In the genomic region with DNA sequence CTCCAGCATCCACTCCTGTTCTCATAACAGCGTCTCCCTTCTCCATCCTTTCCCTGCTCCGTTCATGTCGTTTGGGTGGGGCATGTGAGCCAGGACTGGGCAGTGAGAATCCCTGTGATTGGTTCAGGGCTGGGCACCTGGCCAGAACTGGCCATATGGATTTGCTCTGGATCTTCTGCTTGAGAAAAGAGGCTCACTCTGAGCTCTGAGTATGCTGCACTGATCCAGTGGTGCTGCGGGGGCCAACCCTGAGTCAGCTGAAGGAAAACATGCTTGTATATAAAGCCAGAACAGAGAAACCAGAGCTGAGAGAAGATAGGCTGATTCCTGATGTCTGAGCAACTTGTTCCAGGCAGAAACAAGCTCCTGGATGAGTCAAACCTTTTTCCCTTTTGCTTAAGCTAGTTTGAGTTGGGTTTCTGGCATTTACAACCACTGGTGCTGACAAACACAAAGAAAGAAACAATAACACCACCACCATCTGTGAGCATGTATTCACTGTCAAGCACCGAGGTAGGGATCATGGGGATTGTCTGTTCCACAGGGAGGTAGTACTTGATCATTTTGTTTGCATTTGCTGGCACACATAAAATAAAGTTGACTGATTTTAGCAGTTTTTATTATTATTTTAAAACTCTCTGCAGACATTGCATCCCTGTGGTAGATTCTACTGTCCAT, we compare ENCODE assay signal across 9 cellular contexts. TPM values are rescaled to one million over a fixed set of nuclear protein-coding genes. Genes with fewer than 3 reads are reported as not detected.
A peak's percentile ranks its signal among the peaks of the same experiment; 100 is the strongest.
DNase-seq lines count a peak whose midpoint lies in the region; ATAC-seq and TF ChIP-seq lines count a peak whose summit lies in the region.
"Had no signal": no experiment of that assay in that cellular context is flagged by ENCODE, and none has a peak within 500 bp of the region (broad histone marks: within the 10 kb centered on the region; RNA-seq: fewer than 3 reads in every experiment).

No MANE protein-coding gene starts in this region.

- H3K27me3 ChIP-seq in RWPE2 (ENCODE audit: insufficient read depth, poor library complexity, severe bottlenecking) (no peaks in the 10 kb centered on the region), sigmoid colon (no peaks in the 10 kb centered on the region)

- peak; percentile 89 for ATAC-seq in RWPE2 (ENCODE audit: low read depth)
- ATAC-seq in GM18498 (IDR thresholded peaks at IDR 0.05; ENCODE audit: unreplicated experiment): no peak

- no peak for TF ChIP-seq POLR2A in sigmoid colon (IDR thresholded peaks at IDR 0.05)

- peaks cover 8% of the 10 kb centered on the region for H3K4me1 ChIP-seq in RWPE2 (ENCODE audit: insufficient read depth, poor library complexity, severe bottlenecking)
- peaks cover 0 to 19% (median 16%) of the 10 kb centered on the region in 4 donors for H3K4me1 ChIP-seq in sigmoid colon

- no peak for TF ChIP-seq CTCF in RWPE2 (IDR thresholded peaks at IDR 0.05; ENCODE audit: poor library complexity, severe bottlenecking)
- no peak for TF ChIP-seq CTCF in sigmoid colon (IDR thresholded peaks at IDR 0.05)

- DNase-seq in NCI-H748 (lab: John Stamatoyannopoulos, UW; ENCODE audit: unreplicated experiment) (peak; percentile 52), NCI-H748 treated with DMSO at 0.1 percent for 48 hours (lab: John Stamatoyannopoulos, UW) (no peak), RWPE2 (ENCODE audit: low spot score) (no peak), fibroblast of the conjunctiva (ENCODE audit: low read depth) (peak; percentile 93), sigmoid colon (peak; percentile 94), SKM-1 (lab: John Stamatoyannopoulos, UW; ENCODE audit: unreplicated experiment) (no peak), NCI-H1092 treated with DMSO at 0.1 percent for 48 hours (lab: John Stamatoyannopoulos, UW) (no peak)

- H3K36me3 ChIP-seq in RWPE2 (ENCODE audit: low read depth) (no peaks in the 10 kb centered on the region), sigmoid colon (no peaks in the 10 kb centered on the region)

- peak overlapping the region; percentile 17 for H3K27ac ChIP-seq in RWPE2 (ENCODE audit: poor library complexity, severe bottlenecking)
- peak overlapping the region; percentile 49 to 86 (median 72) for H3K27ac ChIP-seq in sigmoid colon

- WGBS in sigmoid colon, 2 donors: 44 to 65% methylated on average over 5 of the region's 5 CpGs

- H3K4me3 ChIP-seq in RWPE2 (ENCODE audit: severe bottlenecking) (no peak overlapping the region), sigmoid colon (no peak overlapping the region)

- intact Hi-C loops in sigmoid colon (cut with DNase I): no loop called here

- no peaks in the 10 kb centered on the region for H3K9me3 ChIP-seq in RWPE2 (ENCODE audit: severe bottlenecking)
- no peaks in the 10 kb centered on the region for H3K9me3 ChIP-seq in sigmoid colon

- TF ChIP-seq EP300 in sigmoid colon (IDR thresholded peaks at IDR 0.05): peak in 1 of 4 donors; percentile 14

RNA-seq across cellular contexts. Expression of a gene that starts 14.0 kb away (rescaled TPM):
- 1 to 10 TPM in 1 of 4 donors, under 1 TPM in 3; 0.27 to 2.8 (median 0.34) TPM for total RNA-seq in sigmoid colon
- 1 to 10 TPM in 1 of 3 donors, under 1 TPM in 1, not detected in 1; 0.86 to 2.4 TPM for polyA plus RNA-seq in sigmoid colon
- total RNA-seq: glomerular endothelial cell had no signal

RNA-seq across cellular contexts. Expression of a gene that starts 15.9 kb away (rescaled TPM):
- 10 to 100 TPM; 28.5 to 91.4 (median 39.1) TPM for total RNA-seq in sigmoid colon
- 100 to 1,000 TPM in 2 of 3 donors, 10 to 100 TPM in 1; 92.9 to 108 (median 102) TPM for polyA plus RNA-seq in sigmoid colon

RNA-seq across cellular contexts. Expression of a gene that starts 45.7 kb away (rescaled TPM):
- 1 to 10 TPM in 3 of 4 donors, under 1 TPM in 1; 0.68 to 3.0 (median 1.2) TPM for total RNA-seq in sigmoid colon
- 1 to 10 TPM in 1 of 3 donors, under 1 TPM in 1, not detected in 1; 0.98 to 1.2 TPM for polyA plus RNA-seq in sigmoid colon

Comparison
In these comparisons a context has a peak if more than half of its experiments do, and no peak if none do; other contexts are left out.
1. DNase-seq: peak in NCI-H748 (single experiment), fibroblast of the conjunctiva (single experiment) and sigmoid colon (single experiment); none in NCI-H748 treated with DMSO at 0.1 percent for 48 hours (single experiment), RWPE2 (single experiment), SKM-1 (single experiment) and NCI-H1092 treated with DMSO at 0.1 percent for 48 hours (single experiment).